In the genomic region with DNA sequence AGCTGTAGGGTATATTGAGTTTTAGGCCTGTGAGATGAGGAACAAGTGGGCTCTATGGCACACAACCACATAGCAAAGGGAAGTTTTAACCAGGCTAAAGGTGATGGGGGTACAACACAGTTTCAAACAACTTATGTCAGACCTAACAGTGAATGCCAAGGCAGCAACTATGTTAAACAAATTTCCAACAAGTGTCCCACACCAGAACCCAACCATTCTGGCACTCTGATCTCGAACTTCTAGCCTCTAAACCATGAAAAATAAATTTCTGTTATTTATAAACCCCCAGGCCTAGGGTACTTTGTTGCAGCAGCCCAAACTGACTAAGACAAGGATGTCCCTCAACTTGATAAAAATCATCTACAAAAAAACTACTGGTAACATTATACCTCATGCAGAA, we compare ENCODE assay signal across 32 cellular contexts. TPM values are rescaled to one million over a fixed set of nuclear protein-coding genes. Genes with fewer than 3 reads are reported as not detected.
"Had no signal": no experiment of that assay in that cellular context is flagged by ENCODE, and none has a peak within 500 bp of the region (broad histone marks: within the 10 kb centered on the region; RNA-seq: fewer than 3 reads in every experiment).

No MANE protein-coding gene starts in this region.

- H3K9ac ChIP-seq: SK-N-SH had no signal

- H3K27me3 ChIP-seq: adrenal gland, Peyer's patch, SJSA1 had no signal

- H3K36me3 ChIP-seq: adrenal gland, Peyer's patch, SJSA1 had no signal

- H3K9me2 ChIP-seq: SK-N-SH had no signal

- DNase-seq: activated CD4-positive, alpha-beta T cell treated with anti-CD3 and anti-CD28 coated beads, Interleukin-2, amount 10 ng/mL, durations not matched to agents 24 days and 14 days; activated CD4-positive, alpha-beta T cell treated with anti-CD3 and anti-CD28 coated beads, Interleukin-2, amount 50 U/mL, for 4 hours; activated CD8-positive, alpha-beta T cell treated with anti-CD3 and anti-CD28 coated beads for 36 hours; activated gamma-delta T cell treated with Interleukin-2 at 50 U/mL for 16 hours; activated naive CD4-positive, alpha-beta T cell treated with anti-CD3 and anti-CD28 coated beads for 36 hours; activated T-cell treated with anti-CD3 and anti-CD28 coated beads, Interleukin-2, amount 50 U/mL, for 1 hour; adrenal gland; anterior cingulate cortex; caudate nucleus; cerebellar nuclear complex; MV-4-11; NCI-H1092 treated with DMSO at 0.1 percent for 48 hours; NCI-H1417; NCI-H146; NCI-H187; NCI-H2029 treated with DMSO at 0.1 percent for 48 hours; NCI-H2171 treated with DMSO at 0.1 percent for 48 hours; NCI-H2227 treated with DMSO at 0.1 percent for 48 hours; NCI-H446 treated with DMSO at 0.1 percent for 48 hours; NCI-H524; NCI-H69; NCI-H82; PC-3; Peyer's patch; SHP77 treated with DMSO at 0.1 percent for 48 hours; SK-N-SH had no signal

- ATAC-seq: activated CD8-positive, alpha-beta T cell treated with anti-CD3 and anti-CD28 coated beads for 36 hours; activated naive CD4-positive, alpha-beta T cell treated with anti-CD3 and anti-CD28 coated beads, Interleukin-2, amount 50 U/mL, for 72 hours; PC-3 had no signal

- H3K4me1 ChIP-seq: adrenal gland, Peyer's patch, SJSA1 had no signal

- H3K4me3 ChIP-seq: adrenal gland, Peyer's patch, SJSA1 had no signal

- H3K9me3 ChIP-seq: adrenal gland, Peyer's patch, SJSA1, SK-N-SH had no signal

- H3K27ac ChIP-seq: adrenal gland, Peyer's patch, SJSA1 had no signal

- H3K4me2 ChIP-seq: SK-N-SH had no signal

RNA-seq across cellular contexts. Expression of a gene that starts 52.3 kb away (rescaled TPM):
- total RNA-seq: activated CD4-positive, alpha-beta T cell treated with anti-CD3 and anti-CD28 coated beads, Interleukin-2, amount 10 ng/mL, durations not matched to agents 24 days and 14 days; activated CD8-positive, alpha-beta memory T cell treated with anti-CD3 and anti-CD28 coated beads for 36 hours; activated CD8-positive, alpha-beta T cell treated with anti-CD3 and anti-CD28 coated beads for 36 hours; activated naive CD4-positive, alpha-beta T cell treated with anti-CD3 and anti-CD28 coated beads for 36 hours; activated naive CD4-positive, alpha-beta T cell treated with anti-CD3 and anti-CD28 coated beads, Interleukin-2, amount 50 U/mL, for 72 hours; activated T-helper 1 cell treated with anti-CD3 and anti-CD28 coated beads, Interleukin-12 subunit alpha, Interleukin-12 subunit beta, Interleukin-2, Interleukin-4 antibody, amounts not matched to agents 30 ng/mL and 10 ng/mL and 1 ng/mL, durations not matched to agents 14 hours and 24 hours and 36 hours; adrenal gland; bronchial epithelial cell; MCF 10A; PC-3; Peyer's patch; SJSA1 had no signal
